In the genomic region with DNA sequence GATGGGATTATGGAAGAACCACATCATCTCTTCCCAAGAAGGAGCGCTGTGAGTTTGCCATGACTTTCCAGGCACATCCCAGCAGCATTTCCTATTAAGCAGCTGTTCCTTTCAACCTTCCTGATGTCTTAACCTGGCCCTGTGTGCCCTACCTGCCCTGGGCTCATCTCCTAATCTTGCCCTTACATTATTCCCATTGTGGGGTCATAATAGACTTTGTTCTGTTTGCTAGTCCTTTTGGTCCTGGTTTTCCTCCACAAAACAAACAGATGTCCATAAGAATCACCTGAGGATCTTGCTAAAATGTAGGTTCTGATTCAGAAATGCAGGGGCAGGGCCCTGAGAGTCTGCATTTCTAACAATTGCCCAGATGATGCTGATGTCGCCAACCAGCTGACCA, we compare ENCODE assay signal across 20 cellular contexts.
"Had no signal": no experiment of that assay in that cellular context is flagged by ENCODE, and none has a peak within 500 bp of the region (broad histone marks: within the 10 kb centered on the region; RNA-seq: fewer than 3 reads in every experiment).

No MANE protein-coding gene starts in this region.

- H3K27me3 ChIP-seq: dorsolateral prefrontal cortex, esophagus muscularis mucosa, gastrocnemius medialis, heart right ventricle, pancreas, testis, tibial nerve had no signal

- DNase-seq: cortex of kidney; dorsolateral prefrontal cortex; effector CD8-positive, alpha-beta T cell; gastrocnemius medialis; heart right ventricle; islet precursor cell; nephron progenitor cell; pancreas; right cardiac atrium; stimulated activated CD4-positive, alpha-beta T cell treated with anti-CD3 and anti-CD28 coated beads, Interleukin-4, amount 100 ng/mL, for 1 hour; stimulated activated CD8-positive, alpha-beta memory T cell treated with anti-CD3 and anti-CD28 coated beads, Interleukin-4, amount 100 ng/mL, for 48 hours; testis had no signal

- H3K4me3 Mint-ChIP-seq: central memory CD8-positive, alpha-beta T cell; mesothelial cell of epicardium; nephron progenitor cell; stimulated activated effector memory CD8-positive, alpha-beta T cell treated with anti-CD3 and anti-CD28 coated beads, Interleukin-12 subunit alpha, Interleukin-12 subunit beta, amount 100 ng/mL, for 72 hours; stimulated activated naive CD8-positive, alpha-beta T cell treated with anti-CD3 and anti-CD28 coated beads, Interleukin-15, Interleukin-2, amounts not matched to agents 100 ng/mL and 50 ng/mL, for 24 hours had no signal

- H3K27me3 Mint-ChIP-seq: central memory CD8-positive, alpha-beta T cell; progenitor cell of endocrine pancreas; stimulated activated naive CD8-positive, alpha-beta T cell treated with anti-CD3 and anti-CD28 coated beads, Interleukin-15, Interleukin-2, amounts not matched to agents 100 ng/mL and 50 ng/mL, for 24 hours had no signal

- H3K36me3 ChIP-seq: esophagus muscularis mucosa, gastrocnemius medialis, heart right ventricle, pancreas, tibial nerve had no signal

- H3K9me3 Mint-ChIP-seq: central memory CD8-positive, alpha-beta T cell; mesothelial cell of epicardium; nephron progenitor cell; stimulated activated effector memory CD8-positive, alpha-beta T cell treated with anti-CD3 and anti-CD28 coated beads, Interleukin-12 subunit alpha, Interleukin-12 subunit beta, amount 100 ng/mL, for 72 hours; stimulated activated naive CD8-positive, alpha-beta T cell treated with anti-CD3 and anti-CD28 coated beads, Interleukin-15, Interleukin-2, amounts not matched to agents 100 ng/mL and 50 ng/mL, for 24 hours had no signal

- H3K9me3 ChIP-seq: esophagus muscularis mucosa, gastrocnemius medialis, heart right ventricle, pancreas, testis, tibial nerve had no signal

- H3K27ac Mint-ChIP-seq: nephron progenitor cell; progenitor cell of endocrine pancreas; stimulated activated effector memory CD8-positive, alpha-beta T cell treated with anti-CD3 and anti-CD28 coated beads, Interleukin-12 subunit alpha, Interleukin-12 subunit beta, amount 100 ng/mL, for 72 hours; stimulated activated naive CD8-positive, alpha-beta T cell treated with anti-CD3 and anti-CD28 coated beads, Interleukin-15, Interleukin-2, amounts not matched to agents 100 ng/mL and 50 ng/mL, for 24 hours had no signal

- H3K4me3 ChIP-seq: dorsolateral prefrontal cortex, esophagus muscularis mucosa, gastrocnemius medialis, heart right ventricle, pancreas, testis, tibial nerve had no signal

- ATAC-seq: gastrocnemius medialis; heart right ventricle; left lobe of liver; pancreas; right cardiac atrium; stimulated activated effector memory CD8-positive, alpha-beta T cell treated with anti-CD3 and anti-CD28 coated beads, Interleukin-12 subunit alpha, Interleukin-12 subunit beta, amount 100 ng/mL, for 72 hours had no signal

- H3K27ac ChIP-seq: esophagus muscularis mucosa, gastrocnemius medialis, testis had no signal

- H3K36me3 Mint-ChIP-seq: mesothelial cell of epicardium; stimulated activated effector memory CD8-positive, alpha-beta T cell treated with anti-CD3 and anti-CD28 coated beads, Interleukin-12 subunit alpha, Interleukin-12 subunit beta, amount 100 ng/mL, for 72 hours had no signal
